ENCODE assay signal across 26 cellular contexts in genomic region chr19:39438270-39438934, GRCh38. TPM values are rescaled to one million over a fixed set of nuclear protein-coding genes. Genes with fewer than 3 reads are reported as not detected.
DNase-seq lines count a peak whose midpoint lies in the region; ATAC-seq, FAIRE-seq and TF ChIP-seq lines count a peak whose summit lies in the region.
"Had no signal": no experiment of that assay in that cellular context is flagged by ENCODE, and none has a peak within 500 bp of the region (broad histone marks: within the 10 kb centered on the region; RNA-seq: fewer than 3 reads in every experiment).

No MANE protein-coding gene starts in this region.

- WGBS in HepG2 (ENCODE audit: low lambda C conversion rate) = 13% methylated on average over 9 of the region's 9 CpGs
- 60% methylated on average over 7 of the region's 9 CpGs for WGBS in right lobe of liver (ENCODE audit: insufficient coverage, low coverage, low lambda C conversion rate, missing lambda C conversion rate)

- peaks cover 23% of the 10 kb centered on the region for H4K20me1 ChIP-seq in HepG2 (ENCODE audit: insufficient read depth, low read length)
- H4K20me1 ChIP-seq in Karpas-422 (ENCODE audit: insufficient read depth, low read depth, low read length) = peaks cover 15% of the 10 kb centered on the region

- no peaks in the 10 kb centered on the region for H3K9me2 ChIP-seq in Karpas-422 (replicated peaks; ENCODE audit: insufficient read depth, low read length)

- no peak overlapping the region for H3K27ac Mint-ChIP-seq in T-helper 17 cell
- H3K27ac Mint-ChIP-seq: stimulated activated naive CD8-positive, alpha-beta T cell treated with anti-CD3 and anti-CD28 coated beads, Interleukin-15, Interleukin-2, amounts not matched to agents 100 ng/mL and 50 ng/mL, for 24 hours had no signal

- no peaks in the 10 kb centered on the region for H3K9me3 ChIP-seq in HepG2 (ENCODE audit: low read length)
- H3K9me3 ChIP-seq in right lobe of liver = no peaks in the 10 kb centered on the region
- no peaks in the 10 kb centered on the region for H3K9me3 ChIP-seq in T-helper 17 cell (ENCODE audit: control insufficient read depth, low read length, poor library complexity, severe bottlenecking)
- H3K9me3 ChIP-seq in Karpas-422 (ENCODE audit: low read length) = no peaks in the 10 kb centered on the region
- H3K9me3 ChIP-seq: BLaER1, esophagus squamous epithelium, heart left ventricle, transverse colon had no signal

- FAIRE-seq in HepG2 (lab: Jason Lieb, UNC) = no peak

- TF ChIP-seq RAD21 in HepG2 (CRISPR knock-in tag; IDR thresholded peaks at IDR 0.05) = no peak

- POLR2A ChIA-PET in HepG2 (lab: Yijun Ruan, JAX) = interaction anchor here (0.6 to 2.9 kb wide), 6 partner anchors 10 to 932 kb away, joined by 3 to 20 read pairs (median 5); partner anchors contain the start of genes MED29, PAF1 and ZFP36

- no TSS peak for BruUV-seq in HepG2 (replicated peaks; lab: Mats Ljungman, UMichigan)

- intact Hi-C loops in HepG2 (cut with micrococcal nuclease; ENCODE audit: unreplicated experiment) (no loop called here), right lobe of liver (cut with DNase I) (loop anchor here in 1 of 2 donors (10.0 kb wide), 1 partner anchor 96 kb away; the partner anchor contains the start of gene EID2B)

- H3K4me3 Mint-ChIP-seq in T-helper 17 cell = peak overlapping the region; percentile 100
- H3K4me3 Mint-ChIP-seq: T-cell had no signal

- DNase-seq in HepG2 (ENCODE audit: low spot score) (peak; percentile 50), right lobe of liver (no peak), T-helper 17 cell (no peak), fibroblast of pulmonary artery (ENCODE audit: low read depth) (peak; percentile 42), NCI-H187 (lab: John Stamatoyannopoulos, UW) (no peak), Karpas-422 (no peak)
- no peak for DNase-seq in stimulated activated CD4-positive, alpha-beta T cell treated with anti-CD3 and anti-CD28 coated beads, Interleukin-4, amount 100 ng/mL, for 4 hours
- DNase-seq: 8988T; activated CD4-positive, alpha-beta T cell treated with anti-CD3 and anti-CD28 coated beads, Interleukin-2, amount 50 U/mL, for 1 hour; activated effector memory CD4-positive, alpha-beta T cell treated with anti-CD3 and anti-CD28 coated beads, Interleukin-2, amount 50 U/mL, for 16 hours; esophagus squamous epithelium; GF-D8; GOT3; immature natural killer cell; MM.1S; naive B cell; NCI-H1694 treated with DMSO at 0.1 percent for 48 hours; NCI-H446 treated with DMSO at 0.1 percent for 48 hours; SHP77 treated with DMSO at 0.1 percent for 48 hours; T-cell; transverse colon had no signal

- H2AFZ ChIP-seq in HepG2 (ENCODE audit: low read length) (no peak overlapping the region), Karpas-422 (ENCODE audit: low read length) (no peak overlapping the region)

- H3K27ac ChIP-seq in HepG2 (ENCODE audit: extremely low read length, insufficient read depth, low read length) = no peak overlapping the region
- H3K27ac ChIP-seq in right lobe of liver = no peak overlapping the region
- no peak overlapping the region; the same call in 1 of the 2 replicates for H3K27ac ChIP-seq in Karpas-422 (ENCODE audit: low read length)
- H3K27ac ChIP-seq: esophagus squamous epithelium, heart left ventricle, transverse colon had no signal

- TF ChIP-seq POLR2A in HepG2 (IDR thresholded peaks at IDR 0.05; ENCODE audit: insufficient read depth in 1 of 2, low read depth in 2 of 2, low read length in 2 of 2) (no peak), right lobe of liver (IDR thresholded peaks at IDR 0.05) (no peak)

- H3K9ac ChIP-seq in HepG2 (ENCODE audit: insufficient read depth, low read depth, low read length) (peak overlapping the region; percentile 21; the same call in 1 of the 2 replicates), Karpas-422 (ENCODE audit: low read length) (no peak overlapping the region)
- H3K9ac ChIP-seq: BLaER1 had no signal

- H3K4me1 ChIP-seq in HepG2 (ENCODE audit: insufficient read depth, low read length) (peaks cover 63% of the 10 kb centered on the region), right lobe of liver (peaks cover 0 to 17% (median 4%) of the 10 kb centered on the region in 4 donors), Karpas-422 (ENCODE audit: low read length) (peaks cover 52% of the 10 kb centered on the region)

- ATAC-seq in HepG2 (no peak), right lobe of liver (no peak), T-helper 17 cell (no peak), HG03520 (IDR thresholded peaks at IDR 0.05; ENCODE audit: unreplicated experiment) (no peak)
- ATAC-seq: heart left ventricle, sciatic nerve, T-cell had no signal

- H3K27me3 Mint-ChIP-seq in T-helper 17 cell = no peaks in the 10 kb centered on the region
- H3K27me3 Mint-ChIP-seq: stimulated activated naive CD8-positive, alpha-beta T cell treated with anti-CD3 and anti-CD28 coated beads, Interleukin-15, Interleukin-2, amounts not matched to agents 100 ng/mL and 50 ng/mL, for 24 hours; T-cell had no signal

- H3K36me3 Mint-ChIP-seq in T-helper 17 cell (ENCODE audit: low read depth) = peaks cover 6% of the 10 kb centered on the region

- TF ChIP-seq CTCF in HepG2 (CRISPR knock-in tag; IDR thresholded peaks at IDR 0.05) (no peak), right lobe of liver (IDR thresholded peaks at IDR 0.05) (no peak), fibroblast of pulmonary artery (IDR thresholded peaks at IDR 0.05; ENCODE audit: low read length, missing control alignments) (no peak)

- in situ Hi-C loops in HepG2 (cut with HindIII; ENCODE audit: extremely low pct_ligation_motif_present, low pct_unique_long_range_greater_than_20kb) = no loop called here

- H3K4me1 Mint-ChIP-seq in T-helper 17 cell = peaks cover 29% of the 10 kb centered on the region

- TF ChIP-seq EP300 in HepG2 (IDR thresholded peaks at IDR 0.05; ENCODE audit: low read depth in 2 of 2, low read length in 2 of 2) (no peak), HepG2 (CRISPR knock-in tag; IDR thresholded peaks at IDR 0.05; ENCODE audit: borderline replicate concordance) (no peak)

- H3K79me2 ChIP-seq in HepG2 (ENCODE audit: insufficient read depth, low read length) = peaks cover 23% of the 10 kb centered on the region
- H3K79me2 ChIP-seq in Karpas-422 (ENCODE audit: low read length) = peaks cover 29% of the 10 kb centered on the region

- peaks cover 8 to 14% of the 10 kb centered on the region in 2 experiments for H3K36me3 ChIP-seq in HepG2 (replicated peaks in 1 of 2; ENCODE audit: control insufficient read depth in 1 of 2, insufficient read depth in 2 of 2, low read length in 2 of 2)
- peaks cover 0 to 14% (median 9%) of the 10 kb centered on the region in 4 donors for H3K36me3 ChIP-seq in right lobe of liver
- peaks cover 16% of the 10 kb centered on the region for H3K36me3 ChIP-seq in Karpas-422 (ENCODE audit: insufficient read depth, low read length)

- H3K4me3 ChIP-seq in HepG2 (replicated peaks in 1 of 3; ENCODE audit: insufficient read depth in 1 of 3, low read depth in 2 of 3, low read length in 3 of 3) (peak overlapping the region in 1 of 3 experiments; percentile 32; a peak in 1 of 6 replicates), right lobe of liver (no peak overlapping the region), fibroblast of pulmonary artery (replicated peaks; ENCODE audit: low read depth, low read length) (no peak overlapping the region), Karpas-422 (ENCODE audit: low read length) (no peak overlapping the region)
- H3K4me3 ChIP-seq: BLaER1, esophagus squamous epithelium, heart left ventricle, transverse colon had no signal

- H3K27me3 ChIP-seq in HepG2 (ENCODE audit: control insufficient read depth in 1 of 2, insufficient read depth in 2 of 2, low read length in 2 of 2) (no peaks in the 10 kb centered on the region; a peak in 2 of 5 replicates), right lobe of liver (no peaks in the 10 kb centered on the region), Karpas-422 (ENCODE audit: low read length) (no peaks in the 10 kb centered on the region)
- H3K27me3 ChIP-seq: BLaER1, esophagus squamous epithelium, transverse colon had no signal

- H3K4me2 ChIP-seq in HepG2 (ENCODE audit: low read depth, low read length) = peak overlapping the region; percentile 95
- H3K4me2 ChIP-seq in Karpas-422 (ENCODE audit: low read depth, low read length, poor library complexity, severe bottlenecking) = no peak overlapping the region
- H3K4me2 ChIP-seq: BLaER1 had no signal

- CTCF ChIA-PET in HepG2 (lab: Yijun Ruan, JAX; ENCODE audit: low intra/inter-chr PET ratio, low total read pairs) = no interaction called here

RNA-seq across cellular contexts. Expression of gene RPS16, which starts 2.7 kb away (rescaled TPM):
- total RNA-seq in HepG2 (2016; rRNA removed; fragmentation: Illumina TruSeq; extraction: Trizol) (488 and 790 TPM in 2 replicates), right lobe of liver (100 to 1,000 TPM; 448 to 643 (median 568) TPM), T-helper 17 cell (1,000 to 10,000 TPM; 3,790 to 3,904 TPM)
- 875 and 1,100 TPM in 2 replicates for total RNA-seq in HepG2 (2016; cell fraction: cytosol; rRNA removed; fragmentation: Illumina TruSeq; extraction: Trizol; ENCODE audit: low read depth)
- 524 and 648 TPM in 2 replicates for total RNA-seq in HepG2 (2016; cell fraction: insoluble cytoplasmic fraction; rRNA removed; fragmentation: Illumina TruSeq; extraction: Trizol)
- total RNA-seq in HepG2 (2016; cell fraction: membrane; rRNA removed; fragmentation: Illumina TruSeq; extraction: Trizol) = 1,389 and 1,434 TPM in 2 replicates
- 216 and 289 TPM in 2 replicates for total RNA-seq in HepG2 (2016; cell fraction: nucleus; rRNA removed; fragmentation: Illumina TruSeq; extraction: Trizol)
- 2,583 and 2,596 TPM in 2 replicates for polyA plus RNA-seq in HepG2 (2011; rRNA removed)
- 6,196 and 9,335 TPM in 2 replicates for polyA plus RNA-seq in HepG2 (2011; cell fraction: cytosol; rRNA removed)
- 2,074 and 2,083 TPM in 2 replicates for polyA plus RNA-seq in HepG2 (2011; cell fraction: nucleus; rRNA removed)
- 3,042 and 3,601 TPM in 2 replicates for polyA plus RNA-seq in HepG2 (2012)
- 3,994 and 4,562 TPM in 2 replicates for polyA plus RNA-seq in HepG2 (2016; cell fraction: cytosol; fragmentation: Illumina TruSeq; extraction: Trizol; ENCODE audit: low read depth)
- 2,744 and 2,812 TPM in 2 replicates for polyA plus RNA-seq in HepG2 (2016; cell fraction: insoluble cytoplasmic fraction; fragmentation: Illumina TruSeq; extraction: Trizol; ENCODE audit: low read depth)
- 5,655 and 5,989 TPM in 2 replicates for polyA plus RNA-seq in HepG2 (2016; cell fraction: membrane; fragmentation: Illumina TruSeq; extraction: Trizol; ENCODE audit: low read depth)
- 1,642 and 1,701 TPM in 2 replicates for polyA plus RNA-seq in HepG2 (2016; cell fraction: nucleus; fragmentation: Illumina TruSeq; extraction: Trizol; ENCODE audit: insufficient read depth, low read depth)
- polyA minus RNA-seq in HepG2 (2011; rRNA and poly(A)+ RNA removed; ENCODE audit: low replicate concordance) = 2,434 and 2,985 TPM in 2 replicates
- polyA minus RNA-seq in HepG2 (2011; cell fraction: cytosol; rRNA and poly(A)+ RNA removed) = 1,333 and 1,373 TPM in 2 replicates
- 311 and 415 TPM in 2 replicates for polyA minus RNA-seq in HepG2 (2011; cell fraction: nucleus; rRNA and poly(A)+ RNA removed)
- 378 and 758 TPM in 2 replicates for total RNA-seq in Karpas-422 (2014; rRNA removed; shearing (Covaris generic); ENCODE audit: low replicate concordance)

RNA-seq across cellular contexts. Expression of gene SUPT5H, which starts 7.0 kb away (rescaled TPM):
- total RNA-seq in HepG2 (2016; rRNA removed; fragmentation: Illumina TruSeq; extraction: Trizol) (34.9 and 48.2 TPM in 2 replicates), right lobe of liver (10 to 100 TPM; 42.3 to 60.8 (median 54.7) TPM), T-helper 17 cell (100 to 1,000 TPM; 346 to 352 TPM)
- 10.1 and 10.2 TPM in 2 replicates for total RNA-seq in HepG2 (2016; cell fraction: cytosol; rRNA removed; fragmentation: Illumina TruSeq; extraction: Trizol; ENCODE audit: low read depth)
- 31.0 and 56.4 TPM in 2 replicates for total RNA-seq in HepG2 (2016; cell fraction: insoluble cytoplasmic fraction; rRNA removed; fragmentation: Illumina TruSeq; extraction: Trizol)
- 24.1 and 24.5 TPM in 2 replicates for total RNA-seq in HepG2 (2016; cell fraction: membrane; rRNA removed; fragmentation: Illumina TruSeq; extraction: Trizol)
- 40.8 and 47.1 TPM in 2 replicates for total RNA-seq in HepG2 (2016; cell fraction: nucleus; rRNA removed; fragmentation: Illumina TruSeq; extraction: Trizol)
- 49.0 and 51.7 TPM in 2 replicates for polyA plus RNA-seq in HepG2 (2011; rRNA removed)
- polyA plus RNA-seq in HepG2 (2011; cell fraction: cytosol; rRNA removed) = 25.7 and 31.7 TPM in 2 replicates
- 253 and 283 TPM in 2 replicates for polyA plus RNA-seq in HepG2 (2011; cell fraction: nucleus; rRNA removed)
- 67.2 and 69.5 TPM in 2 replicates for polyA plus RNA-seq in HepG2 (2012)
- 6.0 and 6.1 TPM in 2 replicates for polyA plus RNA-seq in HepG2 (2016; cell fraction: cytosol; fragmentation: Illumina TruSeq; extraction: Trizol; ENCODE audit: low read depth)
- polyA plus RNA-seq in HepG2 (2016; cell fraction: insoluble cytoplasmic fraction; fragmentation: Illumina TruSeq; extraction: Trizol; ENCODE audit: low read depth) = 36.5 and 56.7 TPM in 2 replicates
- 12.5 and 14.4 TPM in 2 replicates for polyA plus RNA-seq in HepG2 (2016; cell fraction: membrane; fragmentation: Illumina TruSeq; extraction: Trizol; ENCODE audit: low read depth)
- polyA plus RNA-seq in HepG2 (2016; cell fraction: nucleus; fragmentation: Illumina TruSeq; extraction: Trizol; ENCODE audit: insufficient read depth, low read depth) = 151 and 174 TPM in 2 replicates
- 47.0 and 62.8 TPM in 2 replicates for polyA minus RNA-seq in HepG2 (2011; rRNA and poly(A)+ RNA removed; ENCODE audit: low replicate concordance)
- polyA minus RNA-seq in HepG2 (2011; cell fraction: cytosol; rRNA and poly(A)+ RNA removed) = 24.6 and 28.9 TPM in 2 replicates
- polyA minus RNA-seq in HepG2 (2011; cell fraction: nucleus; rRNA and poly(A)+ RNA removed) = 41.6 and 42.1 TPM in 2 replicates
- 55.3 and 66.3 TPM in 2 replicates for total RNA-seq in Karpas-422 (2014; rRNA removed; shearing (Covaris generic); ENCODE audit: low replicate concordance)

RNA-seq across cellular contexts. Expression of gene PLEKHG2, which starts 25.9 kb away (rescaled TPM):
- total RNA-seq in HepG2 (2016; rRNA removed; fragmentation: Illumina TruSeq; extraction: Trizol) = 3.6 and 5.2 TPM in 2 replicates
- 0.51 and 1.9 TPM in 2 replicates for total RNA-seq in HepG2 (2016; cell fraction: cytosol; rRNA removed; fragmentation: Illumina TruSeq; extraction: Trizol; ENCODE audit: low read depth)
- total RNA-seq in HepG2 (2016; cell fraction: insoluble cytoplasmic fraction; rRNA removed; fragmentation: Illumina TruSeq; extraction: Trizol) = 3.1 and 4.0 TPM in 2 replicates
- total RNA-seq in HepG2 (2016; cell fraction: membrane; rRNA removed; fragmentation: Illumina TruSeq; extraction: Trizol) = 2.0 and 3.5 TPM in 2 replicates
- 6.8 TPM in 2 replicates for total RNA-seq in HepG2 (2016; cell fraction: nucleus; rRNA removed; fragmentation: Illumina TruSeq; extraction: Trizol)
- 6.8 and 7.8 TPM in 2 replicates for polyA plus RNA-seq in HepG2 (2011; rRNA removed)
- 1.9 and 2.4 TPM in 2 replicates for polyA plus RNA-seq in HepG2 (2011; cell fraction: cytosol; rRNA removed)
- polyA plus RNA-seq in HepG2 (2011; cell fraction: nucleus; rRNA removed) = 30.6 and 32.3 TPM in 2 replicates
- 5.1 and 11.3 TPM in 2 replicates for polyA plus RNA-seq in HepG2 (2012)
- polyA plus RNA-seq in HepG2 (2016; cell fraction: cytosol; fragmentation: Illumina TruSeq; extraction: Trizol; ENCODE audit: low read depth) = 0.75 and 1.5 TPM in 2 replicates
- 2.8 and 5.1 TPM in 2 replicates for polyA plus RNA-seq in HepG2 (2016; cell fraction: insoluble cytoplasmic fraction; fragmentation: Illumina TruSeq; extraction: Trizol; ENCODE audit: low read depth)
- polyA plus RNA-seq in HepG2 (2016; cell fraction: membrane; fragmentation: Illumina TruSeq; extraction: Trizol; ENCODE audit: low read depth) = 2.6 and 3.5 TPM in 2 replicates
- 17.4 and 28.3 TPM in 2 replicates for polyA plus RNA-seq in HepG2 (2016; cell fraction: nucleus; fragmentation: Illumina TruSeq; extraction: Trizol; ENCODE audit: insufficient read depth, low read depth)
- 6.5 and 8.4 TPM in 2 replicates for polyA minus RNA-seq in HepG2 (2011; rRNA and poly(A)+ RNA removed; ENCODE audit: low replicate concordance)
- polyA minus RNA-seq in HepG2 (2011; cell fraction: cytosol; rRNA and poly(A)+ RNA removed) = 6.3 and 8.3 TPM in 2 replicates
- polyA minus RNA-seq in HepG2 (2011; cell fraction: nucleus; rRNA and poly(A)+ RNA removed) = 18.9 and 20.1 TPM in 2 replicates
- total RNA-seq in right lobe of liver = 10 to 100 TPM in 1 of 6 experiments, 1 to 10 TPM in 5; 1.6 to 15.0 (median 6.3) TPM
- total RNA-seq in T-helper 17 cell = 100 to 1,000 TPM; 119 to 129 TPM
- total RNA-seq in Karpas-422 (2014; rRNA removed; shearing (Covaris generic); ENCODE audit: low replicate concordance) = 19.0 and 22.2 TPM in 2 replicates

RNA-seq across cellular contexts. Expression of gene ZFP36, which starts 31.8 kb away (rescaled TPM):
- total RNA-seq in HepG2 (2016; rRNA removed; fragmentation: Illumina TruSeq; extraction: Trizol) (0.81 and 1.7 TPM in 2 replicates), right lobe of liver (100 to 1,000 TPM in 3 of 6 experiments, 10 to 100 TPM in 3; 28.3 to 156 (median 91.7) TPM), T-helper 17 cell (1,000 to 10,000 TPM; 1,082 to 1,318 TPM)
- 1.2 and 1.4 TPM in 2 replicates for total RNA-seq in HepG2 (2016; cell fraction: cytosol; rRNA removed; fragmentation: Illumina TruSeq; extraction: Trizol; ENCODE audit: low read depth)
- total RNA-seq in HepG2 (2016; cell fraction: insoluble cytoplasmic fraction; rRNA removed; fragmentation: Illumina TruSeq; extraction: Trizol) = 0.52 and 1.3 TPM in 2 replicates
- 1.9 and 2.1 TPM in 2 replicates for total RNA-seq in HepG2 (2016; cell fraction: membrane; rRNA removed; fragmentation: Illumina TruSeq; extraction: Trizol)
- 1.1 and 2.6 TPM in 2 replicates for total RNA-seq in HepG2 (2016; cell fraction: nucleus; rRNA removed; fragmentation: Illumina TruSeq; extraction: Trizol)
- 1.4 and 2.1 TPM in 2 replicates for polyA plus RNA-seq in HepG2 (2011; rRNA removed)
- 2.1 TPM in 2 replicates for polyA plus RNA-seq in HepG2 (2011; cell fraction: cytosol; rRNA removed)
- polyA plus RNA-seq in HepG2 (2011; cell fraction: nucleus; rRNA removed) = 10.8 and 12.7 TPM in 2 replicates
- 9.4 and 10.6 TPM in 2 replicates for polyA plus RNA-seq in HepG2 (2012)
- 1.1 and 1.3 TPM in 2 replicates for polyA plus RNA-seq in HepG2 (2016; cell fraction: cytosol; fragmentation: Illumina TruSeq; extraction: Trizol; ENCODE audit: low read depth)
- 2.3 and 4.1 TPM in 2 replicates for polyA plus RNA-seq in HepG2 (2016; cell fraction: insoluble cytoplasmic fraction; fragmentation: Illumina TruSeq; extraction: Trizol; ENCODE audit: low read depth)
- polyA plus RNA-seq in HepG2 (2016; cell fraction: membrane; fragmentation: Illumina TruSeq; extraction: Trizol; ENCODE audit: low read depth) = 1.9 and 2.8 TPM in 2 replicates
- polyA plus RNA-seq in HepG2 (2016; cell fraction: nucleus; fragmentation: Illumina TruSeq; extraction: Trizol; ENCODE audit: insufficient read depth, low read depth) = 6.2 and 8.4 TPM in 2 replicates
- 4.1 and 5.5 TPM in 2 replicates for polyA minus RNA-seq in HepG2 (2011; rRNA and poly(A)+ RNA removed; ENCODE audit: low replicate concordance)
- 7.8 and 9.2 TPM in 2 replicates for polyA minus RNA-seq in HepG2 (2011; cell fraction: cytosol; rRNA and poly(A)+ RNA removed)
- polyA minus RNA-seq in HepG2 (2011; cell fraction: nucleus; rRNA and poly(A)+ RNA removed) = 4.1 and 6.0 TPM in 2 replicates
- total RNA-seq in Karpas-422 (2014; rRNA removed; shearing (Covaris generic); ENCODE audit: low replicate concordance) = 10.3 and 16.3 TPM in 2 replicates

RNA-seq across cellular contexts. Expression of gene TIMM50, which starts 42.2 kb away (rescaled TPM):
- total RNA-seq in HepG2 (2016; rRNA removed; fragmentation: Illumina TruSeq; extraction: Trizol) = 89.1 and 91.1 TPM in 2 replicates
- total RNA-seq in HepG2 (2016; cell fraction: cytosol; rRNA removed; fragmentation: Illumina TruSeq; extraction: Trizol; ENCODE audit: low read depth) = 37.5 and 47.3 TPM in 2 replicates
- total RNA-seq in HepG2 (2016; cell fraction: insoluble cytoplasmic fraction; rRNA removed; fragmentation: Illumina TruSeq; extraction: Trizol) = 85.4 and 88.5 TPM in 2 replicates
- 43.0 and 47.2 TPM in 2 replicates for total RNA-seq in HepG2 (2016; cell fraction: membrane; rRNA removed; fragmentation: Illumina TruSeq; extraction: Trizol)
- total RNA-seq in HepG2 (2016; cell fraction: nucleus; rRNA removed; fragmentation: Illumina TruSeq; extraction: Trizol) = 57.0 and 65.5 TPM in 2 replicates
- 90.0 and 92.5 TPM in 2 replicates for polyA plus RNA-seq in HepG2 (2011; rRNA removed)
- polyA plus RNA-seq in HepG2 (2011; cell fraction: cytosol; rRNA removed) = 85.2 and 108 TPM in 2 replicates
- 135 and 143 TPM in 2 replicates for polyA plus RNA-seq in HepG2 (2011; cell fraction: nucleus; rRNA removed)
- 65.0 and 84.2 TPM in 2 replicates for polyA plus RNA-seq in HepG2 (2012)
- 41.8 and 47.0 TPM in 2 replicates for polyA plus RNA-seq in HepG2 (2016; cell fraction: cytosol; fragmentation: Illumina TruSeq; extraction: Trizol; ENCODE audit: low read depth)
- 88.6 and 92.5 TPM in 2 replicates for polyA plus RNA-seq in HepG2 (2016; cell fraction: insoluble cytoplasmic fraction; fragmentation: Illumina TruSeq; extraction: Trizol; ENCODE audit: low read depth)
- 38.0 and 40.4 TPM in 2 replicates for polyA plus RNA-seq in HepG2 (2016; cell fraction: membrane; fragmentation: Illumina TruSeq; extraction: Trizol; ENCODE audit: low read depth)
- polyA plus RNA-seq in HepG2 (2016; cell fraction: nucleus; fragmentation: Illumina TruSeq; extraction: Trizol; ENCODE audit: insufficient read depth, low read depth) = 111 and 123 TPM in 2 replicates
- polyA minus RNA-seq in HepG2 (2011; rRNA and poly(A)+ RNA removed; ENCODE audit: low replicate concordance) = 121 and 194 TPM in 2 replicates
- 41.5 and 44.7 TPM in 2 replicates for polyA minus RNA-seq in HepG2 (2011; cell fraction: cytosol; rRNA and poly(A)+ RNA removed)
- polyA minus RNA-seq in HepG2 (2011; cell fraction: nucleus; rRNA and poly(A)+ RNA removed) = 42.4 and 52.5 TPM in 2 replicates
- total RNA-seq in right lobe of liver = 10 to 100 TPM; 28.1 to 48.1 (median 31.3) TPM
- total RNA-seq in T-helper 17 cell = 10 to 100 TPM; 44.9 to 53.0 TPM
- total RNA-seq in Karpas-422 (2014; rRNA removed; shearing (Covaris generic); ENCODE audit: low replicate concordance) = 61.2 and 101 TPM in 2 replicates

Comparison
In these comparisons a context has a peak if more than half of its experiments do, and no peak if none do; other contexts are left out.
1. DNase-seq: peak in HepG2 (single experiment) and fibroblast of pulmonary artery (single experiment); none in right lobe of liver (0 of 3), T-helper 17 cell (0 of 3), NCI-H187 (0 of 2), stimulated activated CD4-positive, alpha-beta T cell treated with anti-CD3 and anti-CD28 coated beads, Interleukin-4, amount 100 ng/mL, for 4 hours (0 of 2) and Karpas-422 (single experiment).